12 cellular contexts compared by ENCODE assay signal in the genomic region with DNA sequence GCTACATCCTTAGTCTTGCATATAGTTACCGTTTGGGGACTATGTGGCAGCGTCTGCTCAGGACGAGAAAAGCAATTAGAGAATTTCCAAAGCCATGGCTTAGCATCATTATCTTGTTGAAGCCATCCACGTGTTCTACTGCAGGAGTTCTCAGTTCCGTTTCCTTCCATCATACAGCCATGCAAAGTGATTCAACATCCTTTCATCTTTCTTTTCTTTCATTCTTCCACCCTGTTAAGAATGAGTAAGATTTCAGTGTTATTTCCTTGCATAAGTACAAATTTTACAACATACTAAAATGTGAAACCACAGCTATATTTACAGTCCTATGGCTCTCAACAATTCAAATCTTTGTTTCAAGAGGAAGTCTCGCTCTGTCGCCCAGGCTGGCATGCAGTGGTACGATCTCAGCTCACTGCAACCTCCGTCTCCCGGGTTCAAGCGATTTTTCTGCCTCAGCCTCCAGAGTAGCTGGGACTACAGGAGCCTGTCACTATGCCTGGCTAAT. TPM values are rescaled to one million over a fixed set of nuclear protein-coding genes. Genes with fewer than 3 reads are reported as not detected.
DNase-seq lines count a peak whose midpoint lies in the region; ATAC-seq lines count a peak whose summit lies in the region.
"Had no signal": no experiment of that assay in that cellular context is flagged by ENCODE, and none has a peak within 500 bp of the region (broad histone marks: within the 10 kb centered on the region; RNA-seq: fewer than 3 reads in every experiment).

No MANE protein-coding gene starts in this region.

- no peak overlapping the region for H3K4me3 ChIP-seq in right cardiac atrium (ENCODE audit: low read length)
- H3K4me3 ChIP-seq: adrenal gland, sigmoid colon, upper lobe of right lung had no signal

- peak overlapping the region; percentile 63 for H3K4me3 Mint-ChIP-seq in activated naive CD8-positive, alpha-beta T cell treated with anti-CD3 and anti-CD28 coated beads for 36 hours
- H3K4me3 Mint-ChIP-seq in stimulated activated memory B cell treated with anti-CD40 and anti-IgM and Interleukin-4, amounts not matched to agents 10 μg/mL and 1 μg/mL and 100 μg/mL, for 72 hours: peak overlapping the region; percentile 69

- no peak overlapping the region for H3K27ac ChIP-seq in right cardiac atrium (ENCODE audit: low read length)
- H3K27ac ChIP-seq: adrenal gland, sigmoid colon, upper lobe of right lung had no signal

- peaks cover 7% of the 10 kb centered on the region for H3K9me3 Mint-ChIP-seq in activated naive CD8-positive, alpha-beta T cell treated with anti-CD3 and anti-CD28 coated beads for 36 hours
- H3K9me3 Mint-ChIP-seq in stimulated activated memory B cell treated with anti-CD40 and anti-IgM and Interleukin-4, amounts not matched to agents 10 μg/mL and 1 μg/mL and 100 μg/mL, for 72 hours: no peaks in the 10 kb centered on the region

- H3K4me1 Mint-ChIP-seq in activated naive CD8-positive, alpha-beta T cell treated with anti-CD3 and anti-CD28 coated beads for 36 hours: peaks cover 77% of the 10 kb centered on the region
- H3K4me1 Mint-ChIP-seq in stimulated activated memory B cell treated with anti-CD40 and anti-IgM and Interleukin-4, amounts not matched to agents 10 μg/mL and 1 μg/mL and 100 μg/mL, for 72 hours: peaks cover 87% of the 10 kb centered on the region

- ATAC-seq in activated CD4-positive, CD25-positive, alpha-beta regulatory T cell treated with anti-CD3 and anti-CD28 coated beads, Interleukin-2, amount 50 U/mL, for 24 hours: peak; percentile 51 to 57
- peak; percentile 46 for ATAC-seq in stimulated activated memory B cell treated with anti-CD40 and anti-IgM and Interleukin-4, amounts not matched to agents 10 μg/mL and 1 μg/mL and 100 μg/mL, for 72 hours
- ATAC-seq in HG02981 (IDR thresholded peaks at IDR 0.05; ENCODE audit: unreplicated experiment): no peak
- ATAC-seq in right cardiac atrium: no peak
- ATAC-seq: upper lobe of right lung had no signal

- peak; percentile 35 for DNase-seq in activated CD4-positive, alpha-beta T cell treated with anti-CD3 and anti-CD28 coated beads for 48 hours
- DNase-seq in activated CD4-positive, alpha-beta T cell treated with anti-CD3 and anti-CD28 coated beads, Interleukin-2, amount 50 U/mL, for 4 hours: no peak
- no peak for DNase-seq in activated naive CD8-positive, alpha-beta T cell treated with anti-CD3 and anti-CD28 coated beads for 36 hours
- no peak for DNase-seq in AG20443 (ENCODE audit: low spot score)
- no peak for DNase-seq in right cardiac atrium
- DNase-seq: cortex of kidney, sigmoid colon, upper lobe of right lung had no signal

- no peaks in the 10 kb centered on the region for H3K27me3 Mint-ChIP-seq in activated naive CD8-positive, alpha-beta T cell treated with anti-CD3 and anti-CD28 coated beads for 36 hours
- H3K27me3 Mint-ChIP-seq in stimulated activated memory B cell treated with anti-CD40 and anti-IgM and Interleukin-4, amounts not matched to agents 10 μg/mL and 1 μg/mL and 100 μg/mL, for 72 hours: no peaks in the 10 kb centered on the region

- H3K36me3 Mint-ChIP-seq in activated naive CD8-positive, alpha-beta T cell treated with anti-CD3 and anti-CD28 coated beads for 36 hours: peaks cover 55% of the 10 kb centered on the region
- peaks cover 42% of the 10 kb centered on the region for H3K36me3 Mint-ChIP-seq in stimulated activated memory B cell treated with anti-CD40 and anti-IgM and Interleukin-4, amounts not matched to agents 10 μg/mL and 1 μg/mL and 100 μg/mL, for 72 hours

- peaks cover 4% of the 10 kb centered on the region for H3K4me1 ChIP-seq in right cardiac atrium (ENCODE audit: control insufficient read depth, insufficient read depth, low read length)

- peak overlapping the region; percentile 94 for H3K27ac Mint-ChIP-seq in activated naive CD8-positive, alpha-beta T cell treated with anti-CD3 and anti-CD28 coated beads for 36 hours
- H3K27ac Mint-ChIP-seq in stimulated activated memory B cell treated with anti-CD40 and anti-IgM and Interleukin-4, amounts not matched to agents 10 μg/mL and 1 μg/mL and 100 μg/mL, for 72 hours: peak overlapping the region; percentile 99

- 80% methylated on average over 11 of the region's 11 CpGs for WGBS in right cardiac atrium

- no peaks in the 10 kb centered on the region for H3K9me3 ChIP-seq in right cardiac atrium (ENCODE audit: control insufficient read depth, low read length)
- H3K9me3 ChIP-seq: adrenal gland, sigmoid colon, upper lobe of right lung had no signal

- intact Hi-C loops in right cardiac atrium (cut with DNase I): no loop called here

- H3K27me3 ChIP-seq in right cardiac atrium (ENCODE audit: control insufficient read depth, insufficient read depth): no peaks in the 10 kb centered on the region
- H3K27me3 ChIP-seq: adrenal gland, sigmoid colon, upper lobe of right lung had no signal

RNA-seq across cellular contexts. Expression of a gene that starts 3.8 kb away (rescaled TPM):
- total RNA-seq in activated naive CD8-positive, alpha-beta T cell treated with anti-CD3 and anti-CD28 coated beads for 36 hours: 10 to 100 TPM; 51.0 to 52.1 TPM
- total RNA-seq in right cardiac atrium: 10 to 100 TPM; 47.0 to 57.3 (median 52.3) TPM
- 15.8 TPM for polyA plus RNA-seq in right cardiac atrium

RNA-seq across cellular contexts. Expression of a gene that starts 10.9 kb away (rescaled TPM):
- 100 to 1,000 TPM; 115 to 117 TPM for total RNA-seq in activated naive CD8-positive, alpha-beta T cell treated with anti-CD3 and anti-CD28 coated beads for 36 hours
- 10 to 100 TPM; 14.9 to 23.9 (median 17.8) TPM for total RNA-seq in right cardiac atrium
- polyA plus RNA-seq in right cardiac atrium: 8.6 TPM

Comparison
In these comparisons a context has a peak if more than half of its experiments do, and no peak if none do; other contexts are left out.
1. ATAC-seq: peak in activated CD4-positive, CD25-positive, alpha-beta regulatory T cell treated with anti-CD3 and anti-CD28 coated beads, Interleukin-2, amount 50 U/mL, for 24 hours (2 of 2) and stimulated activated memory B cell treated with anti-CD40 and anti-IgM and Interleukin-4, amounts not matched to agents 10 μg/mL and 1 μg/mL and 100 μg/mL, for 72 hours (single experiment); none in HG02981 (single experiment) and right cardiac atrium (0 of 2).
2. RNA of a gene that starts 10.9 kb away (total RNA-seq): 115 to 117 TPM in activated naive CD8-positive, alpha-beta T cell treated with anti-CD3 and anti-CD28 coated beads for 36 hours; 14.9 to 23.9 TPM in right cardiac atrium; every median in the first group is over 4 times any median in the second.